1 cellular context compared by ENCODE assay signal in the genomic region with DNA sequence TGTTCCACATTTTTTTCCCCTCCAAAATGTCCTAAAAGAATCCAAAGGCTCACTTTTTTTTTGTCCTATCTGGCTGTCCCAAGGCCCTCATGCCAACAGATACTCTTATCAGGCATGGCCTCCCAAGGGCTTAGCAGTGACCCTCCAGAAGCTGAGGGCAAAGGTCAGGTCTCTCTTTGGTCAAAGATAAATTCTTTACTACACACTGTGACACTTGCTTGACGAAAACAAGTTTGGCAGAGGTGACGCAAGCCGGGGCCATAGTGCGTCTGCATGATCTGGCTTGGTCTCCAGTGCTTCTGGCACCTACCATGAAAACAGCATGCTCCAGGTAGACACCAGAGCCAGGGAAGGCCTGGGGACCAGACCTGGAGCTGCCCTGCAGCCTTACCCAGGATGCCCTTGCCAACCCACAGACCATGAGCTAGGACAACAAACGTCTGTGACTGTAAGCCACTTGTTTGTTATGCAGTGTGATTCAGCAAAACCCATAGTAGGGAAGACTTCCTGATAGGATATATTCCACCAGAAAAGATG.
A peak's percentile ranks its signal among the peaks of the same experiment; 100 is the strongest.
TF ChIP-seq lines count a peak whose summit lies in the region.

No MANE protein-coding gene starts in this region.

TF ChIP-seq in HepG2, 621 proteins besides CTCF, POLR2A, EP300 and RAD21 (continued from another document and continues in another):
- TF ChIP-seq, protein P1, sequence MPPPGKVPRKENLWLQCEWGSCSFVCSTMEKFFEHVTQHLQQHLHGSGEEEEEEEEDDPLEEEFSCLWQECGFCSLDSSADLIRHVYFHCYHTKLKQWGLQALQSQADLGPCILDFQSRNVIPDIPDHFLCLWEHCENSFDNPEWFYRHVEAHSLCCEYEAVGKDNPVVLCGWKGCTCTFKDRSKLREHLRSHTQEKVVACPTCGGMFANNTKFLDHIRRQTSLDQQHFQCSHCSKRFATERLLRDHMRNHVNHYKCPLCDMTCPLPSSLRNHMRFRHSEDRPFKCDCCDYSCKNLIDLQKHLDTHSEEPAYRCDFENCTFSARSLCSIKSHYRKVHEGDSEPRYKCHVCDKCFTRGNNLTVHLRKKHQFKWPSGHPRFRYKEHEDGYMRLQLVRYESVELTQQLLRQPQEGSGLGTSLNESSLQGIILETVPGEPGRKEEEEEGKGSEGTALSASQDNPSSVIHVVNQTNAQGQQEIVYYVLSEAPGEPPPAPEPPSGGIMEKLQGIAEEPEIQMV (CRISPR knock-in tag; IDR thresholded peaks at IDR 0.05; ENCODE audit: low read depth): no peak
- TF ChIP-seq REL (CRISPR knock-in tag; conservative IDR thresholded peaks at IDR 0.05): 0 out of 2 replicates have a peak, but pooled peaks have one; percentile 40
- TF ChIP-seq, protein P2, sequence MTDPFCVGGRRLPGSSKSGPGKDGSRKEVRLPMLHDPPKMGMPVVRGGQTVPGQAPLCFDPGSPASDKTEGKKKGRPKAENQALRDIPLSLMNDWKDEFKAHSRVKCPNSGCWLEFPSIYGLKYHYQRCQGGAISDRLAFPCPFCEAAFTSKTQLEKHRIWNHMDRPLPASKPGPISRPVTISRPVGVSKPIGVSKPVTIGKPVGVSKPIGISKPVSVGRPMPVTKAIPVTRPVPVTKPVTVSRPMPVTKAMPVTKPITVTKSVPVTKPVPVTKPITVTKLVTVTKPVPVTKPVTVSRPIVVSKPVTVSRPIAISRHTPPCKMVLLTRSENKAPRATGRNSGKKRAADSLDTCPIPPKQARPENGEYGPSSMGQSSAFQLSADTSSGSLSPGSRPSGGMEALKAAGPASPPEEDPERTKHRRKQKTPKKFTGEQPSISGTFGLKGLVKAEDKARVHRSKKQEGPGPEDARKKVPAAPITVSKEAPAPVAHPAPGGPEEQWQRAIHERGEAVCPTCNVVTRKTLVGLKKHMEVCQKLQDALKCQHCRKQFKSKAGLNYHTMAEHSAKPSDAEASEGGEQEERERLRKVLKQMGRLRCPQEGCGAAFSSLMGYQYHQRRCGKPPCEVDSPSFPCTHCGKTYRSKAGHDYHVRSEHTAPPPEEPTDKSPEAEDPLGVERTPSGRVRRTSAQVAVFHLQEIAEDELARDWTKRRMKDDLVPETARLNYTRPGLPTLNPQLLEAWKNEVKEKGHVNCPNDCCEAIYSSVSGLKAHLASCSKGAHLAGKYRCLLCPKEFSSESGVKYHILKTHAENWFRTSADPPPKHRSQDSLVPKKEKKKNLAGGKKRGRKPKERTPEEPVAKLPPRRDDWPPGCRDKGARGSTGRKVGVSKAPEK (CRISPR knock-in tag; IDR thresholded peaks at IDR 0.05; ENCODE audit: borderline replicate concordance): 0 out of 2 replicates have a peak, but pooled peaks have one; percentile 63
- no peak for TF ChIP-seq ZNF121 (CRISPR knock-in tag; IDR thresholded peaks at IDR 0.05)
- TF ChIP-seq ZNF678 (CRISPR knock-in tag; IDR thresholded peaks at IDR 0.05): no peak
- TF ChIP-seq TEAD2 (CRISPR knock-in tag; IDR thresholded peaks at IDR 0.05): no peak
- TF ChIP-seq ZNF570 (CRISPR knock-in tag; IDR thresholded peaks at IDR 0.05; ENCODE audit: borderline replicate concordance): no peak
- no peak for TF ChIP-seq FOSL1 (CRISPR knock-in tag; IDR thresholded peaks at IDR 0.05; ENCODE audit: borderline replicate concordance)
- TF ChIP-seq ZNF230 (CRISPR knock-in tag; IDR thresholded peaks at IDR 0.05): no peak
- TF ChIP-seq HDAC6 (IDR thresholded peaks at IDR 0.05; ENCODE audit: low read depth, low read length): no peak
- TF ChIP-seq MEIS2 (CRISPR knock-in tag; IDR thresholded peaks at IDR 0.05): no peak; the same call in 1 of the 2 replicates
- TF ChIP-seq HNF4A (CRISPR knock-in tag; IDR thresholded peaks at IDR 0.05): peak; percentile 80
- no peak for TF ChIP-seq ZSCAN12 (CRISPR knock-in tag; IDR thresholded peaks at IDR 0.05)
- TF ChIP-seq, protein P3, sequence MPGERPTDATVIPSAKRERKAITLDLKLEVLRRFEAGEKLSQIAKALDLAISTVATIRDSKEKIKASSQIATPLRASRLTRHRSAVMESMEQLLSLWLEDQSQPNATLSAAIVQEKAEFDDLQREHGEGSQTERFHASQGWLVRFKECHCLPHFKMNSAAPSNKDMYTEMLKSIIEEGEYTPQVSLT (CRISPR knock-in tag; IDR thresholded peaks at IDR 0.05; ENCODE audit: borderline replicate concordance, low read depth): no peak
- TF ChIP-seq SIX1 (CRISPR knock-in tag; IDR thresholded peaks at IDR 0.05; ENCODE audit: borderline replicate concordance): no peak
- no peak for TF ChIP-seq ZNF12 (CRISPR knock-in tag; IDR thresholded peaks at IDR 0.05)
- TF ChIP-seq, protein P4, sequence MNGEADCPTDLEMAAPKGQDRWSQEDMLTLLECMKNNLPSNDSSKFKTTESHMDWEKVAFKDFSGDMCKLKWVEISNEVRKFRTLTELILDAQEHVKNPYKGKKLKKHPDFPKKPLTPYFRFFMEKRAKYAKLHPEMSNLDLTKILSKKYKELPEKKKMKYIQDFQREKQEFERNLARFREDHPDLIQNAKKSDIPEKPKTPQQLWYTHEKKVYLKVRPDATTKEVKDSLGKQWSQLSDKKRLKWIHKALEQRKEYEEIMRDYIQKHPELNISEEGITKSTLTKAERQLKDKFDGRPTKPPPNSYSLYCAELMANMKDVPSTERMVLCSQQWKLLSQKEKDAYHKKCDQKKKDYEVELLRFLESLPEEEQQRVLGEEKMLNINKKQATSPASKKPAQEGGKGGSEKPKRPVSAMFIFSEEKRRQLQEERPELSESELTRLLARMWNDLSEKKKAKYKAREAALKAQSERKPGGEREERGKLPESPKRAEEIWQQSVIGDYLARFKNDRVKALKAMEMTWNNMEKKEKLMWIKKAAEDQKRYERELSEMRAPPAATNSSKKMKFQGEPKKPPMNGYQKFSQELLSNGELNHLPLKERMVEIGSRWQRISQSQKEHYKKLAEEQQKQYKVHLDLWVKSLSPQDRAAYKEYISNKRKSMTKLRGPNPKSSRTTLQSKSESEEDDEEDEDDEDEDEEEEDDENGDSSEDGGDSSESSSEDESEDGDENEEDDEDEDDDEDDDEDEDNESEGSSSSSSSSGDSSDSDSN (CRISPR knock-in tag; IDR thresholded peaks at IDR 0.05): peak; percentile 37; the same call in 1 of the 2 replicates
- TF ChIP-seq MED1 (CRISPR knock-in tag; IDR thresholded peaks at IDR 0.05): peak; percentile 56; the same call in 1 of the 2 replicates
- TF ChIP-seq ESRRA (CRISPR knock-in tag; IDR thresholded peaks at IDR 0.05; ENCODE audit: low read depth): peak; percentile 84
- TF ChIP-seq AKAP8 (CRISPR knock-in tag; IDR thresholded peaks at IDR 0.05): no peak
- TF ChIP-seq, protein P5, sequence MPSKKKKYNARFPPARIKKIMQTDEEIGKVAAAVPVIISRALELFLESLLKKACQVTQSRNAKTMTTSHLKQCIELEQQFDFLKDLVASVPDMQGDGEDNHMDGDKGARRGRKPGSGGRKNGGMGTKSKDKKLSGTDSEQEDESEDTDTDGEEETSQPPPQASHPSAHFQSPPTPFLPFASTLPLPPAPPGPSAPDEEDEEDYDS (CRISPR knock-in tag; IDR thresholded peaks at IDR 0.05): no peak
- TF ChIP-seq LCORL (IDR thresholded peaks at IDR 0.05): no peak
- TF ChIP-seq LCORL (CRISPR knock-in tag; IDR thresholded peaks at IDR 0.05): peak; percentile 88
- TF ChIP-seq ARNT2 (CRISPR knock-in tag; IDR thresholded peaks at IDR 0.05; ENCODE audit: low read depth): no peak
- peak; percentile 96 for TF ChIP-seq ZBTB21 (CRISPR knock-in tag; IDR thresholded peaks at IDR 0.05)
- TF ChIP-seq, protein P6, sequence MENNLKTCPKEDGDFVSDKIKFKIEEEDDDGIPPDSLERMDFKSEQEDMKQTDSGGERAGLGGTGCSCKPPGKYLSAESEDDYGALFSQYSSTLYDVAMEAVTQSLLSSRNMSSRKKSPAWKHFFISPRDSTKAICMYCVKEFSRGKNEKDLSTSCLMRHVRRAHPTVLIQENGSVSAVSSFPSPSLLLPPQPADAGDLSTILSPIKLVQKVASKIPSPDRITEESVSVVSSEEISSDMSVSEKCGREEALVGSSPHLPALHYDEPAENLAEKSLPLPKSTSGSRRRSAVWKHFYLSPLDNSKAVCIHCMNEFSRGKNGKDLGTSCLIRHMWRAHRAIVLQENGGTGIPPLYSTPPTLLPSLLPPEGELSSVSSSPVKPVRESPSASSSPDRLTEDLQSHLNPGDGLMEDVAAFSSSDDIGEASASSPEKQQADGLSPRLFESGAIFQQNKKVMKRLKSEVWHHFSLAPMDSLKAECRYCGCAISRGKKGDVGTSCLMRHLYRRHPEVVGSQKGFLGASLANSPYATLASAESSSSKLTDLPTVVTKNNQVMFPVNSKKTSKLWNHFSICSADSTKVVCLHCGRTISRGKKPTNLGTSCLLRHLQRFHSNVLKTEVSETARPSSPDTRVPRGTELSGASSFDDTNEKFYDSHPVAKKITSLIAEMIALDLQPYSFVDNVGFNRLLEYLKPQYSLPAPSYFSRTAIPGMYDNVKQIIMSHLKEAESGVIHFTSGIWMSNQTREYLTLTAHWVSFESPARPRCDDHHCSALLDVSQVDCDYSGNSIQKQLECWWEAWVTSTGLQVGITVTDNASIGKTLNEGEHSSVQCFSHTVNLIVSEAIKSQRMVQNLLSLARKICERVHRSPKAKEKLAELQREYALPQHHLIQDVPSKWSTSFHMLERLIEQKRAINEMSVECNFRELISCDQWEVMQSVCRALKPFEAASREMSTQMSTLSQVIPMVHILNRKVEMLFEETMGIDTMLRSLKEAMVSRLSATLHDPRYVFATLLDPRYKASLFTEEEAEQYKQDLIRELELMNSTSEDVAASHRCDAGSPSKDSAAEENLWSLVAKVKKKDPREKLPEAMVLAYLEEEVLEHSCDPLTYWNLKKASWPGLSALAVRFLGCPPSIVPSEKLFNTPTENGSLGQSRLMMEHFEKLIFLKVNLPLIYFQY (CRISPR knock-in tag; IDR thresholded peaks at IDR 0.05; ENCODE audit: borderline replicate concordance): no peak
- TF ChIP-seq KLF11 (CRISPR knock-in tag; IDR thresholded peaks at IDR 0.05): no peak
- TF ChIP-seq NFKBIZ (CRISPR knock-in tag; IDR thresholded peaks at IDR 0.05): no peak
- TF ChIP-seq PHF21A (CRISPR knock-in tag; IDR thresholded peaks at IDR 0.05): peak; percentile 44; the same call in 1 of the 2 replicates
- TF ChIP-seq ZNF772 (CRISPR knock-in tag; IDR thresholded peaks at IDR 0.05): no peak
- TF ChIP-seq, protein P7, sequence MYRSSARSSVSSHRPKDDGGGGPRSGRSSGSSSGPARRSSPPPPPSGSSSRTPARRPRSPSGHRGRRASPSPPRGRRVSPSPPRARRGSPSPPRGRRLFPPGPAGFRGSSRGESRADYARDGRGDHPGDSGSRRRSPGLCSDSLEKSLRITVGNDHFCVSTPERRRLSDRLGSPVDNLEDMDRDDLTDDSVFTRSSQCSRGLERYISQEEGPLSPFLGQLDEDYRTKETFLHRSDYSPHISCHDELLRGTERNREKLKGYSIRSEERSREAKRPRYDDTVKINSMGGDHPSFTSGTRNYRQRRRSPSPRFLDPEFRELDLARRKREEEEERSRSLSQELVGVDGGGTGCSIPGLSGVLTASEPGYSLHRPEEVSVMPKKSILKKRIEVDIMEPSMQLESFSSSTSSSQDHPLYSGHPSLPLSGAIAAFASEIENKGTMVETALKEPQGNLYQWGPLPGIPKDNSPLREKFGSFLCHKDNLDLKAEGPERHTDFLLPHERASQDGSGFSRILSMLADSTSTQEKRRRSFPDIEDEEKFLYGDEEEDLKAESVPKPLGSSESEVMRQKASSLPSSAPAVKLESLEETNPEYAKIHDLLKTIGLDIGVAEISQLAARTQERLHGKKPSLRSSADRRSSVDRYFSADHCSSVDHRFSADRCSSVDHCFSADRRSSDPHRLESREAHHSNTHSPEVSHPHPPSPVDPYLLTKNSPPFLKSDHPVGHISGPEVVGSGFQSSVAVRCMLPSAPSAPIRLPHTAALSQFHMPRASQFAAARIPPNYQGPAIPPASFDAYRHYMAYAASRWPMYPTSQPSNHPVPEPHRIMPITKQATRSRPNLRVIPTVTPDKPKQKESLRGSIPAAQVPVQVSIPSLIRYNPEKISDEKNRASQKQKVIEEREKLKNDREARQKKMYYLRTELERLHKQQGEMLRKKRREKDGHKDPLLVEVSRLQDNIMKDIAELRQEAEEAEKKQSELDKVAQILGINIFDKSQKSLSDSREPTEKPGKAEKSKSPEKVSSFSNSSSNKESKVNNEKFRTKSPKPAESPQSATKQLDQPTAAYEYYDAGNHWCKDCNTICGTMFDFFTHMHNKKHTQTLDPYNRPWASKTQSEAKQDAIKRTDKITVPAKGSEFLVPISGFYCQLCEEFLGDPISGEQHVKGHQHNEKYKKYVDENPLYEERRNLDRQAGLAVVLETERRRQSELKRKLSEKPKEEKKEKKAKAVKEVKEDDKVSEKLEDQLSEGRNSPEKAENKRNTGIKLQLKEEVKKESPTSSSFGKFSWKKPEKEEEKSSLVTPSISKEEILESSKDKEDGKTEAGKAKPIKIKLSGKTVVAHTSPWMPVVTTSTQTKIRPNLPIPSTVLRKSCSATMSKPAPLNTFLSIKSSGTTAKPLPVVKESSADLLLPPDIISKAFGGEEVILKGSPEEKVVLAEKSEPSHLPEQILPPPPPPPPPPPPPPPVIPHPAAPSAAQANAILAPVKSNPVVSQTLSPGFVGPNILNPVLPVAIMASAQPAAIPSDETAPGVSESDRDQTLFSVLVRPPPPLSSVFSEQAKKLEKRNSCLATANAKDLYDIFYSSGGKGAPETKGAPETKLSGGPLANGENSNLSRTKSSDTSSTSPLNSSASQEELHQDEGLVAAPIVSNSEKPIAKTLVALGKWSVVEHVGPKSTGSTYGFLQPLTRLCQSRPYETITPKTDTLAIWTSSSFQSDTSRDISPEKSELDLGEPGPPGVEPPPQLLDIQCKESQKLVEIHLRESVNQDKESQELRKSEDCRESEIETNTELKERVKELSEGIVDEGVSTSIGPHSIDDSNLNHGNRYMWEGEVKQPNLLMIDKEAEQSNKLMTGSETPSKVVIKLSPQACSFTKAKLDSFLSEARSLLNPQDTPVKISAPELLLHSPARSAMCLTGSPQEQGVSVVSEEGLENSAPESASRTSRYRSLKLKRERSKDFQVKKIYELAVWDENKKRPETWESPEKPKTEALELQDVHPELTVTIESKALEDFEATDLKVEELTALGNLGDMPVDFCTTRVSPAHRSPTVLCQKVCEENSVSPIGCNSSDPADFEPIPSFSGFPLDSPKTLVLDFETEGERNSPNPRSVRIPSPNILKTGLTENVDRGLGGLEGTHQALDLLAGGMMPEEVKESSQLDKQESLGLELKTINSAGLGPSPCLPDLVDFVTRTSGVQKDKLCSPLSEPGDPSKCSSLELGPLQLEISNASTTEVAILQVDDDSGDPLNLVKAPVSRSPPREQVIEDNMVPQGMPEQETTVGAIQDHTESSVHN (CRISPR knock-in tag; IDR thresholded peaks at IDR 0.05): peak; percentile 85; the same call in 1 of the 2 replicates
- no peak for TF ChIP-seq ZEB1 (IDR thresholded peaks at IDR 0.05; ENCODE audit: insufficient replicate concordance, low read depth)
- no peak for TF ChIP-seq RXRB (CRISPR knock-in tag; IDR thresholded peaks at IDR 0.05; ENCODE audit: borderline replicate concordance)
- no peak for TF ChIP-seq ZNF44 (CRISPR knock-in tag; IDR thresholded peaks at IDR 0.05)
- 0 out of 2 replicates have a peak, but pooled peaks have one; percentile 39 for TF ChIP-seq ZNF839 (CRISPR knock-in tag; IDR thresholded peaks at IDR 0.05; ENCODE audit: borderline replicate concordance)
- TF ChIP-seq, protein P8, sequence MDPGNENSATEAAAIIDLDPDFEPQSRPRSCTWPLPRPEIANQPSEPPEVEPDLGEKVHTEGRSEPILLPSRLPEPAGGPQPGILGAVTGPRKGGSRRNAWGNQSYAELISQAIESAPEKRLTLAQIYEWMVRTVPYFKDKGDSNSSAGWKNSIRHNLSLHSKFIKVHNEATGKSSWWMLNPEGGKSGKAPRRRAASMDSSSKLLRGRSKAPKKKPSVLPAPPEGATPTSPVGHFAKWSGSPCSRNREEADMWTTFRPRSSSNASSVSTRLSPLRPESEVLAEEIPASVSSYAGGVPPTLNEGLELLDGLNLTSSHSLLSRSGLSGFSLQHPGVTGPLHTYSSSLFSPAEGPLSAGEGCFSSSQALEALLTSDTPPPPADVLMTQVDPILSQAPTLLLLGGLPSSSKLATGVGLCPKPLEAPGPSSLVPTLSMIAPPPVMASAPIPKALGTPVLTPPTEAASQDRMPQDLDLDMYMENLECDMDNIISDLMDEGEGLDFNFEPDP (CRISPR knock-in tag; conservative IDR thresholded peaks at IDR 0.05): no peak
- TF ChIP-seq ZNF552 (CRISPR knock-in tag; IDR thresholded peaks at IDR 0.05; ENCODE audit: borderline replicate concordance): no peak
